Comparison of ENCODE assay signal across 8 cellular contexts in the genomic region with DNA sequence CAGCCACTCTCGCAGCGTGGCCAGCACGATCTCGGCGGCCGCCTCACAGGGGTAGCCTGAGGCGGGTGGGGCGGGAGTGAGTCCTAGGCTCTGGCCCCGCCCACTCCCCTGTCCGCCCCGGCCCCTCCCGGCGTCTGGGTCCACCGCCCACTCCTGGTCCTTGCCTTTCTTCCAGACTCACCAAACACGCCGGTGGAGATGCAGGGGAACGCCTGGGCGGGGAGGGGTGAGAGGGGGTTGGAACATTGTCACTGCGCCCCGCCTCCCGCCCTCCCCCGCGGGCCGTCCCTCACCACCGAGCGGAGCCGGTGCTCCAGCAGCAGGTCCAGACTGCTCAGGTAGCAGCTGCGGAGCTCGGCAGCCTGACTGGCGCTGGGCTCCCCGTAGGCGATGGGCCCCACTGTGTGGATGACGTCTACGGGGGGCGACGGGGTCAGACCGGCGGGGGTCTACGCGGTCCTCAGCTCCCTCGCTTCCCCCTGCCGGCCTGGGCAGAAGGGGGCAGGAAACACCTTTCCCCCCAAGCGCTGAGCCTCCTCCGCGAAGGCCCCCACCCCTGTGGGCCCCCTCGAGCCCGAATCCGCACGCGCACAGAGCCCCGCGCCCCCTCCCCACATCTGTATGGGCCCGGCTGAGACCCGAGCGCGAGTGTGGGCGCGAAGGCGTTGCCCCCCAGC. TPM values are rescaled to one million over a fixed set of nuclear protein-coding genes. Genes with fewer than 3 reads are reported as not detected.
A peak's percentile ranks its signal among the peaks of the same experiment; 100 is the strongest.
DNase-seq lines count a peak whose midpoint lies in the region; ATAC-seq, FAIRE-seq and TF ChIP-seq lines count a peak whose summit lies in the region.

No MANE protein-coding gene starts in this region.

- no peaks in the 10 kb centered on the region for H3K27me3 Mint-ChIP-seq in activated T-cell treated with anti-CD3 and anti-CD28 coated beads, Interleukin-2, amount 50 U/mL, for 4 hours (ENCODE audit: low read depth)

- ATAC-seq in activated T-cell treated with anti-CD3 and anti-CD28 coated beads, Interleukin-2, amount 50 U/mL, for 4 hours = peak; percentile 57 to 67
- ATAC-seq in GM18505 (IDR thresholded peaks at IDR 0.05; ENCODE audit: unreplicated experiment) (no peak), GM18873 (IDR thresholded peaks at IDR 0.05; ENCODE audit: low FRiP score, unreplicated experiment) (no peak)

- TF ChIP-seq CTCF in fibroblast of pulmonary artery (IDR thresholded peaks at IDR 0.05; ENCODE audit: low read length, missing control alignments) (no peak), retinal pigment epithelial cell (conservative IDR thresholded peaks at IDR 0.05; ENCODE audit: low read depth, low read length) (no peak)

- H3K4me3 Mint-ChIP-seq in activated T-cell treated with anti-CD3 and anti-CD28 coated beads, Interleukin-2, amount 50 U/mL, for 4 hours = no peak overlapping the region

- peaks cover 9% of the 10 kb centered on the region for H3K36me3 Mint-ChIP-seq in activated T-cell treated with anti-CD3 and anti-CD28 coated beads, Interleukin-2, amount 50 U/mL, for 4 hours (ENCODE audit: insufficient read depth)

- no peaks in the 10 kb centered on the region for H3K9me3 Mint-ChIP-seq in activated T-cell treated with anti-CD3 and anti-CD28 coated beads, Interleukin-2, amount 50 U/mL, for 4 hours

- H3K4me3 ChIP-seq in fibroblast of pulmonary artery (replicated peaks; ENCODE audit: low read depth, low read length) = no peak overlapping the region
- peak overlapping the region; percentile 20 for H3K4me3 ChIP-seq in retinal pigment epithelial cell (ENCODE audit: low read length)

- FAIRE-seq in urothelium cell line (lab: Jason Lieb, UNC) = no peak

- no peak for TF ChIP-seq POLR2A in GM18505 (IDR thresholded peaks at IDR 0.05; ENCODE audit: borderline replicate concordance, extremely low read depth, insufficient read depth, insufficient read length)

- peaks cover 1% of the 10 kb centered on the region for H3K4me1 Mint-ChIP-seq in activated T-cell treated with anti-CD3 and anti-CD28 coated beads, Interleukin-2, amount 50 U/mL, for 4 hours (ENCODE audit: low read depth)

- DNase-seq in 8988T = peak; percentile 89
- DNase-seq in NCI-H187 treated with DMSO at 0.1 percent for 48 hours (lab: John Stamatoyannopoulos, UW) = peak; percentile 73
- peak; percentile 68 for DNase-seq in activated T-cell treated with anti-CD3 and anti-CD28 coated beads, Interleukin-2, amount 50 U/mL, for 4 hours
- peak; percentile 26 for DNase-seq in fibroblast of pulmonary artery (ENCODE audit: low read depth)
- no peak for DNase-seq in retinal pigment epithelial cell (ENCODE audit: low read depth)
- no peak for DNase-seq in urothelium cell line (ENCODE audit: low spot score)

RNA-seq across cellular contexts. Expression of a gene that starts 13.2 kb away (rescaled TPM):
- total RNA-seq in activated T-cell treated with anti-CD3 and anti-CD28 coated beads, Interleukin-2, amount 50 U/mL, for 4 hours = 100 to 1,000 TPM in 2 of 3 donors, 10 to 100 TPM in 1; 98.0 to 103 (median 101) TPM

RNA-seq across cellular contexts. Expression of a gene that starts 25.1 kb away (rescaled TPM):
- 100 to 1,000 TPM; 315 to 320 (median 319) TPM for total RNA-seq in activated T-cell treated with anti-CD3 and anti-CD28 coated beads, Interleukin-2, amount 50 U/mL, for 4 hours

RNA-seq across cellular contexts. Expression of a gene that starts 36.2 kb away (rescaled TPM):
- total RNA-seq in activated T-cell treated with anti-CD3 and anti-CD28 coated beads, Interleukin-2, amount 50 U/mL, for 4 hours = not detected

Comparison
In these comparisons a context has a peak if more than half of its experiments do, and no peak if none do; other contexts are left out.
1. DNase-seq: peak in 8988T (single experiment), NCI-H187 treated with DMSO at 0.1 percent for 48 hours (single experiment), activated T-cell treated with anti-CD3 and anti-CD28 coated beads, Interleukin-2, amount 50 U/mL, for 4 hours (single experiment) and fibroblast of pulmonary artery (single experiment); none in retinal pigment epithelial cell (single experiment) and urothelium cell line (single experiment).
2. ATAC-seq: peak in activated T-cell treated with anti-CD3 and anti-CD28 coated beads, Interleukin-2, amount 50 U/mL, for 4 hours (2 of 2); none in GM18505 (single experiment) and GM18873 (single experiment).